Comparison of ENCODE assay signal across 33 cellular contexts in the genomic region with DNA sequence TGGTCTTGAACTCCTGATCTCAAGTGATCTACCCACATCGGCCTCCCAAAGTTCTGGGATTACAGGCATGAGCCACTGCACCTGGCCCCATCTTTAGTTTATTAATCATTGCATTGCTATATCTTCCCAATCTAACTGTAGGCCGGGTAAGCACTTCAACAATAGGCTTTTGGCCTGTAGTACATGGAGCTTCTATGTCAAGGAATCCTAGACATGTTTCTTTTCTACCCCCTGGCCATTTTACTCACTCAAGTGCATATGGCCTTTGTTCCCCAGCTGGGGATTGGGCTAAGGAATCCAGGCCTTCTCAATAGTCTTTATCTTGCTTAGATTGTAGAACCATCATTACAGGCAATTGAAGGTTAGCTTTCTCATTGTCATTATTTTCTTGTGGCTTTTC.
"Had no signal": no experiment of that assay in that cellular context is flagged by ENCODE, and none has a peak within 500 bp of the region (broad histone marks: within the 10 kb centered on the region; RNA-seq: fewer than 3 reads in every experiment).

No MANE protein-coding gene starts in this region.

- H3K4me1 ChIP-seq: adrenal gland, body of pancreas, breast epithelium had no signal

- DNase-seq: activated effector memory CD4-positive, alpha-beta T cell treated with anti-CD3 and anti-CD28 coated beads, Interleukin-2, amount 50 U/mL, for 16 hours; activated effector memory CD4-positive, alpha-beta T cell treated with Interleukin-2 at 50 U/mL for 16 hours; activated gamma-delta T cell; activated gamma-delta T cell treated with Interleukin-2 at 50 U/mL for 16 hours; activated naive CD4-positive, alpha-beta T cell; activated naive CD4-positive, alpha-beta T cell treated with anti-CD3 and anti-CD28 coated beads for 36 hours; activated naive CD4-positive, alpha-beta T cell treated with anti-CD3 and anti-CD28 coated beads, Interleukin-2, amount 10 ng/mL, durations not matched to agents 7 days and 5 days; activated naive CD4-positive, alpha-beta T cell treated with anti-CD3 and anti-CD28 coated beads, Interleukin-2, amount 50 U/mL, for 16 hours; activated naive CD4-positive, alpha-beta T cell treated with Interleukin-2 at 50 U/mL for 16 hours; activated naive CD8-positive, alpha-beta T cell treated with anti-CD3 and anti-CD28 coated beads for 36 hours; activated naive CD8-positive, alpha-beta T cell treated with anti-CD3 and anti-CD28 coated beads, Interleukin-2, amount 10 ng/mL, durations not matched to agents 7 days and 5 days; activated naive CD8-positive, alpha-beta T cell treated with anti-CD3 and anti-CD28 coated beads, Interleukin-2, amount 50 U/mL, for 24 hours; activated T-cell treated with anti-CD3 and anti-CD28 coated beads for 4 hours; activated T-cell treated with anti-CD3 and anti-CD28 coated beads, Interleukin-2, amount 50 U/mL, for 1 hour; activated T-cell treated with anti-CD3 and anti-CD28 coated beads, Interleukin-2, amount 50 U/mL, for 24 hours; activated T-cell treated with anti-CD3 and anti-CD28 coated beads, Interleukin-2, amount 50 U/mL, for 4 hours; activated T-cell treated with anti-CD3 and anti-CD28 coated beads, Interleukin-2, amount 50 U/mL, for 48 hours; activated T-cell treated with anti-CD3 and anti-CD28 coated beads, Interleukin-2, amount 50 U/mL, for 72 hours; adrenal gland; amniotic stem cell; amygdala; anterior cingulate cortex; aorta; body of pancreas; brain microvascular endothelial cell; caudate nucleus; central memory CD4-positive, alpha-beta T cell; cerebellar nuclear complex had no signal

- ATAC-seq: activated naive CD4-positive, alpha-beta T cell treated with anti-CD3 and anti-CD28 coated beads, Interleukin-2, amount 50 U/mL, for 72 hours; activated naive CD8-positive, alpha-beta T cell treated with anti-CD3 and anti-CD28 coated beads, Interleukin-2, amount 50 U/mL, for 24 hours; activated T-cell treated with anti-CD3 and anti-CD28 coated beads, Interleukin-2, amount 50 U/mL, for 4 hours; activated T-cell treated with anti-CD3 and anti-CD28 coated beads, Interleukin-2, amount 50 U/mL, for 72 hours; activated T-helper 17 cell treated with anti-CD3 and anti-CD28 coated beads, Interleukin-2, amount 50 U/mL, for 72 hours; body of pancreas had no signal

- H3K4me3 ChIP-seq: adrenal gland, ascending aorta, body of pancreas, breast epithelium, cardiac muscle cell had no signal

- H3K9me3 ChIP-seq: adrenal gland, ascending aorta, body of pancreas, breast epithelium had no signal

- H3K27me3 ChIP-seq: adrenal gland, ascending aorta, body of pancreas, brain microvascular endothelial cell, breast epithelium, cardiac muscle cell had no signal

- H3K27ac ChIP-seq: adrenal gland, body of pancreas, brain microvascular endothelial cell, breast epithelium, cardiac muscle cell had no signal

- H3K36me3 ChIP-seq: adrenal gland, ascending aorta, brain microvascular endothelial cell, breast epithelium, cardiac muscle cell had no signal
